ENCODE assay signal across 18 cellular contexts in the genomic region with DNA sequence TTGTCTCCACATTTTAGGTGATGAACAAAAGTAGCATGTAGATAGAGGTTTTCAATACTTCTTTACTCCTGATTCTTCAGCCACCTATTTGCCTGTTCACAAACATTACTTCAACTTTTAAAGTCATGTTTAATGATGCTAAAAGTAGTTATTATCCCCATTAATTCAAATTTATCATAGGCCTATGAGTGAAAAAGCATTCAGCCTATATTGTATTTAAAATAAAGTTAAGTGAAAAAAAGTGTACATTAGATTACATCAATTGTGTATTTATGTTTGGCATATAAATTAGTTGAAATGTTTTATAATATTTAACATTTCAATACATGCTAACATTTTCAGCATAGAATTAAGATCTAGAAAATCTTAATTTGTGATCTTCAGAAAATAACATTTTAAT. TPM values are rescaled to one million over a fixed set of nuclear protein-coding genes. Genes with fewer than 3 reads are reported as not detected.
A peak's percentile ranks its signal among the peaks of the same experiment; 100 is the strongest.
DNase-seq lines count a peak whose midpoint lies in the region; ATAC-seq, FAIRE-seq and TF ChIP-seq lines count a peak whose summit lies in the region.
"Had no signal": no experiment of that assay in that cellular context is flagged by ENCODE, and none has a peak within 500 bp of the region (broad histone marks: within the 10 kb centered on the region; RNA-seq: fewer than 3 reads in every experiment).

No MANE protein-coding gene starts in this region.

- TF ChIP-seq CTCF in GM12865 (IDR thresholded peaks at IDR 0.05; ENCODE audit: insufficient read depth, low read depth, low read length, missing control alignments) (no peak), osteoblast (IDR thresholded peaks at IDR 0.05; ENCODE audit: extremely low read depth, low read depth, low read length) (no peak)

- H3K27ac ChIP-seq in osteoblast (ENCODE audit: low read depth, low read length) = peak overlapping the region; percentile 83
- H3K27ac ChIP-seq: 22Rv1 had no signal

- peaks cover 79% of the 10 kb centered on the region for H3K79me2 ChIP-seq in osteoblast (ENCODE audit: insufficient read depth, low read length)

- H3K36me3 ChIP-seq in osteoblast (ENCODE audit: insufficient read depth, low read length) = no peaks in the 10 kb centered on the region

- H3K4me3 ChIP-seq in GM12865 (ENCODE audit: low read depth, low read length) (peak overlapping the region; percentile 11; the same call in 1 of the 2 replicates), osteoblast (ENCODE audit: insufficient read depth, low read length) (no peak overlapping the region)

- peak overlapping the region; percentile 96 for H3K4me2 ChIP-seq in osteoblast (ENCODE audit: insufficient read depth, low read length)

- no peak overlapping the region for H2AFZ ChIP-seq in osteoblast (ENCODE audit: low read length)

- peaks cover 26% of the 10 kb centered on the region for H3K4me1 ChIP-seq in osteoblast (ENCODE audit: insufficient read depth, low read length)

- no peaks in the 10 kb centered on the region for H3K9me3 ChIP-seq in osteoblast (ENCODE audit: low read depth, low read length)

- FAIRE-seq in TTC549 (lab: Jason Lieb, UNC) = peak; percentile 33

- no peaks in the 10 kb centered on the region for H4K20me1 ChIP-seq in osteoblast (ENCODE audit: insufficient read depth, low read length)

- H3K27me3 ChIP-seq in osteoblast (ENCODE audit: insufficient read depth, low read length) = no peaks in the 10 kb centered on the region

- no peak for ATAC-seq in HG03175 (IDR thresholded peaks at IDR 0.05; ENCODE audit: unreplicated experiment)
- ATAC-seq: activated CD4-positive, alpha-beta T cell treated with anti-CD3 and anti-CD28 coated beads for 36 hours; activated naive CD4-positive, alpha-beta T cell treated with anti-CD3 and anti-CD28 coated beads, Interleukin-2, amount 50 U/mL, for 72 hours; CD8-positive, alpha-beta T cell had no signal

- DNase-seq in DMS 273 (lab: John Stamatoyannopoulos, UW; ENCODE audit: unreplicated experiment) = peak; percentile 33
- DNase-seq in DMS 273 treated with DMSO at 0.1 percent for 48 hours (lab: John Stamatoyannopoulos, UW) = no peak
- no peak for DNase-seq in GM12865 (ENCODE audit: low read depth)
- no peak for DNase-seq in osteoblast (ENCODE audit: insufficient read length, low spot score, missing footprints)
- no peak for DNase-seq in stimulated activated naive CD4-positive, alpha-beta T cell treated with Interleukin-2 at 50 U/mL for 16 hours (lab: John Stamatoyannopoulos, UW)
- DNase-seq in stimulated activated CD8-positive, alpha-beta memory T cell treated with anti-CD3 and anti-CD28 coated beads, Interleukin-4, amount 100 ng/mL, for 48 hours = no peak
- DNase-seq: activated CD4-positive, alpha-beta T cell treated with anti-CD3 and anti-CD28 coated beads for 36 hours; CD8-positive, alpha-beta T cell; central memory CD4-positive, alpha-beta T cell; glutamatergic neuron; naive B cell; retina; RPMI8226; stimulated activated CD4-positive, alpha-beta T cell treated with anti-CD3 and anti-CD28 coated beads, Interleukin-2, amount 100 ng/mL, for 48 hours had no signal

RNA-seq across cellular contexts. Expression of gene CDKN2C, which starts 10.5 kb away (rescaled TPM):
- total RNA-seq in osteoblast = 18.9 and 34.4 TPM in 2 replicates

RNA-seq across cellular contexts. Expression of gene FAF1, which starts 20.4 kb away (rescaled TPM):
- 40.5 and 52.2 TPM in 2 replicates for total RNA-seq in osteoblast
